Comparison of ENCODE assay signal across 10 cellular contexts in genomic region chr20:52783769-52784168, GRCh38.
DNase-seq lines count a peak whose midpoint lies in the region; TF ChIP-seq lines count a peak whose summit lies in the region.
"Had no signal": no experiment of that assay in that cellular context is flagged by ENCODE, and none has a peak within 500 bp of the region (broad histone marks: within the 10 kb centered on the region; RNA-seq: fewer than 3 reads in every experiment).

No MANE protein-coding gene starts in this region.

- TF ChIP-seq CTCF in Loucy (conservative IDR thresholded peaks at IDR 0.05; ENCODE audit: low read length) = peak; percentile 57

- no peaks in the 10 kb centered on the region for H3F3A ChIP-seq in Loucy (ENCODE audit: low read depth)

- H4K20me1 ChIP-seq in Loucy (ENCODE audit: insufficient read depth, low read length, poor library complexity, severe bottlenecking) = no peaks in the 10 kb centered on the region

- no peaks in the 10 kb centered on the region for H3K36me3 ChIP-seq in Loucy (ENCODE audit: insufficient read depth, low read length)

- no peak overlapping the region for H3K4me3 ChIP-seq in Loucy (ENCODE audit: low read length, poor library complexity, severe bottlenecking)
- H3K4me3 ChIP-seq: A549 had no signal

- H3K4me2 ChIP-seq in Loucy (ENCODE audit: low read depth, low read length, poor library complexity, severe bottlenecking) = no peak overlapping the region
- H3K4me2 ChIP-seq: A549 had no signal

- H3K27me3 ChIP-seq in Loucy (ENCODE audit: insufficient read depth, low read length, poor library complexity, severe bottlenecking) = no peaks in the 10 kb centered on the region

- H3K9ac ChIP-seq in Loucy (ENCODE audit: low read depth, low read length, poor library complexity, severe bottlenecking) = no peak overlapping the region

- no peaks in the 10 kb centered on the region for H3K79me2 ChIP-seq in Loucy (ENCODE audit: insufficient read depth, low read length)

- H3K9me3 ChIP-seq in Loucy (ENCODE audit: insufficient read depth, low read depth, low read length) = no peaks in the 10 kb centered on the region
- H3K9me3 ChIP-seq: A549 had no signal

- no peaks in the 10 kb centered on the region for H3K9me2 ChIP-seq in Loucy (replicated peaks; ENCODE audit: low read depth, low read length)

- DNase-seq in NCI-H1105 (lab: John Stamatoyannopoulos, UW) (peak; percentile 8), NCI-H1105 treated with DMSO at 0.1 percent for 48 hours (lab: John Stamatoyannopoulos, UW) (no peak), cerebellar cortex (ENCODE audit: low spot score) (peak; percentile 6), SKM-1 treated with dmso at 0.1 percent for 144 hours (lab: John Stamatoyannopoulos, UW; ENCODE audit: unreplicated experiment) (no peak), NCI-H748 treated with DMSO at 0.1 percent for 48 hours (lab: John Stamatoyannopoulos, UW) (no peak), ureter (ENCODE audit: low spot score) (no peak)
- DNase-seq in stimulated activated CD4-positive, alpha-beta T cell treated with anti-CD3 and anti-CD28 coated beads, Interleukin-1b, Interleukin-23, amount 100 ng/mL, for 24 hours (ENCODE audit: low read depth in 4 of 4, low spot score in 1 of 4) = peak in 3 of 4 experiments; percentile 2 to 14 (median 4)
- DNase-seq: left colon had no signal

- H2AFZ ChIP-seq in Loucy (ENCODE audit: low read length) = no peak overlapping the region

- no peaks in the 10 kb centered on the region for H3K4me1 ChIP-seq in Loucy (ENCODE audit: insufficient read depth, low read length, poor library complexity, severe bottlenecking)
- H3K4me1 ChIP-seq: A549 had no signal

Comparison
In these comparisons a context has a peak if more than half of its experiments do, and no peak if none do; other contexts are left out.
1. DNase-seq: peak in NCI-H1105 (single experiment), cerebellar cortex (single experiment) and stimulated activated CD4-positive, alpha-beta T cell treated with anti-CD3 and anti-CD28 coated beads, Interleukin-1b, Interleukin-23, amount 100 ng/mL, for 24 hours (3 of 4); none in NCI-H1105 treated with DMSO at 0.1 percent for 48 hours (single experiment), SKM-1 treated with dmso at 0.1 percent for 144 hours (single experiment), NCI-H748 treated with DMSO at 0.1 percent for 48 hours (single experiment) and ureter (single experiment).